ENCODE assay signal across 8 cellular contexts in the genomic region with DNA sequence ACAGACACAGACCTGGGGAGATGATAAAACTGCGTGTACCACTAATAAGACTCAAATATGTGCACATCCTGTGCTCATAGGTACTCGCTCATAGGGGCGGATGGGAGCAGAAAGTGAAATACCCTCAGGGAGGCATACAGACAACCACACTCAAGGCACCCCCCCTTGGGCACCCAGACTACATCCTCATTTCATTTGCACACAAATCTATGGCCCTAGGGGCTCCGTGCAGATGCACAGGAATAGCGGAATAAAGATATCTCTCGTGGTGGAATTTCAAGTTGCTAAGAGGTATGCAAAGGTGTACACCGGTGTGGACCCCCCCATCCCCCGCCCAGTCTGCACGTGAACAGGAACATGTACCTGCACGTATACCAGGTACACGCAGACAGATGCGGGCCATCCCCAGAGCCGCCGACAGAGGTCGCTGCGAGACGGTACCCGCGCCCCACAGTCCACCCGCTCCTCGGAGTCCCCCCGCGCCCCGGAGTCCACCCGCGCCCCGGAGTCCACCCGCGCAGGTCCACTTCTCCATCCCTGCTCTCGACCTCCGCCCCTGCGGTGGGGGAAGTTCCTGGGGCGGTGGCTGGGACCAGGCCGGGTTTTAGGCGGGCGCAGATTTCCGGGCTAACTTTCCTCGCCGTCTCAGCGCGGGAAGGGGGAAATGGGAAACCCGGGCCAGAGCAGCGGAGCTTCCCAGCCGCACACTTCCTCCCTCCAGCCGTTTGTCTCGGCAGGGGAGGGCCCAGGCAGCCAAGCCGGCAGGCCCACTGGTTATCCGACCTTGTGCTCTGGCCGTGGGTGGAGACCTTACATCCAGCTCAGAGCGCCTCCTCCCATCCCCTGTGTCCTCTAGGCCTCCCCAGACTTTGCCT. TPM values are rescaled to one million over a fixed set of nuclear protein-coding genes. Genes with fewer than 3 reads are reported as not detected.
A peak's percentile ranks its signal among the peaks of the same experiment; 100 is the strongest.
DNase-seq lines count a peak whose midpoint lies in the region; ATAC-seq and TF ChIP-seq lines count a peak whose summit lies in the region.

No MANE protein-coding gene starts in this region.

- peak overlapping the region; percentile 67 for H3K4me3 Mint-ChIP-seq in activated naive CD4-positive, alpha-beta T cell treated with anti-CD3 and anti-CD28 coated beads, Interleukin-2, amount 10 ng/mL, durations not matched to agents 7 days and 5 days

- peak overlapping the region in 11 of 12 donors; percentile 32 to 60 (median 54) for H3K4me3 ChIP-seq in heart left ventricle

- intact Hi-C loops in heart left ventricle (cut with DNase I): loop anchor here in 6 of 10 donors (5.0 to 10.0 kb wide), 5 partner anchors 103 to 656 kb away; a partner anchor contains a TSS

- ATAC-seq in GM18907 (IDR thresholded peaks at IDR 0.05; ENCODE audit: unreplicated experiment): peak; percentile 63
- peak; percentile 72 for ATAC-seq in HG03354 (IDR thresholded peaks at IDR 0.05; ENCODE audit: poor library complexity, severe bottlenecking, unreplicated experiment)
- ATAC-seq in SK-N-SH treated with all-trans-retinoic acid at 6 μM for 48 hours: peak; percentile 96
- ATAC-seq in heart left ventricle: peak; percentile 52 to 95 (median 89)
- no peak for ATAC-seq in HG02970 (IDR thresholded peaks at IDR 0.05; ENCODE audit: low FRiP score, unreplicated experiment)

- H3K36me3 ChIP-seq in heart left ventricle: no peaks in the 10 kb centered on the region

- peaks cover 0 to 12% (median 0%) of the 10 kb centered on the region in 9 donors for H3K27me3 ChIP-seq in heart left ventricle

- H3K36me3 Mint-ChIP-seq in activated naive CD4-positive, alpha-beta T cell treated with anti-CD3 and anti-CD28 coated beads, Interleukin-2, amount 10 ng/mL, durations not matched to agents 7 days and 5 days: peaks cover 4% of the 10 kb centered on the region

- H3K27ac Mint-ChIP-seq in activated naive CD4-positive, alpha-beta T cell treated with anti-CD3 and anti-CD28 coated beads, Interleukin-2, amount 10 ng/mL, durations not matched to agents 7 days and 5 days: peak overlapping the region; percentile 77

- 6 to 11% (median 7%) methylated on average over 28 to 50 of the region's 50 CpGs for WGBS in heart left ventricle, 4 donors

- peaks cover 6% of the 10 kb centered on the region for H3K9me3 Mint-ChIP-seq in activated naive CD4-positive, alpha-beta T cell treated with anti-CD3 and anti-CD28 coated beads, Interleukin-2, amount 10 ng/mL, durations not matched to agents 7 days and 5 days

- peaks cover 0 to 15% (median 6%) of the 10 kb centered on the region in 12 donors for H3K4me1 ChIP-seq in heart left ventricle

- DNase-seq in AG08395 (ENCODE audit: low spot score) (peak; percentile 46), heart left ventricle (peak; percentile 64 to 85 (median 71)), retina (peak; percentile 76)
- peak; percentile 82 for DNase-seq in activated naive CD4-positive, alpha-beta T cell treated with anti-CD3 and anti-CD28 coated beads, Interleukin-2, amount 10 ng/mL, durations not matched to agents 7 days and 5 days

- no peak for TF ChIP-seq POLR2A in heart left ventricle (IDR thresholded peaks at IDR 0.05)

- H3K27me3 Mint-ChIP-seq in activated naive CD4-positive, alpha-beta T cell treated with anti-CD3 and anti-CD28 coated beads, Interleukin-2, amount 10 ng/mL, durations not matched to agents 7 days and 5 days: peaks cover 38% of the 10 kb centered on the region

- H3K9me3 ChIP-seq in heart left ventricle: no peaks in the 10 kb centered on the region

- H3K4me1 Mint-ChIP-seq in activated naive CD4-positive, alpha-beta T cell treated with anti-CD3 and anti-CD28 coated beads, Interleukin-2, amount 10 ng/mL, durations not matched to agents 7 days and 5 days: peaks cover 52% of the 10 kb centered on the region

- CTCF ChIA-PET in activated naive CD4-positive, alpha-beta T cell treated with anti-CD3 and anti-CD28 coated beads, Interleukin-2, amount 10 ng/mL, durations not matched to agents 7 days and 5 days (lab: Charles Lee): interaction anchor here (0.7 to 2.9 kb wide), 9 partner anchors 12 to 669 kb away, joined by 3 to 9 read pairs (median 3); no protein-coding TSS in a partner anchor

- H3K27ac ChIP-seq in heart left ventricle: peak overlapping the region in 7 of 12 donors; percentile 14 to 57 (median 28)

- TF ChIP-seq CTCF in heart left ventricle (IDR thresholded peaks at IDR 0.05): peak; percentile 58 to 80 (median 73)

TF ChIP-seq in SK-N-SH treated with all-trans-retinoic acid at 6 μM for 48 hours, 23 proteins besides CTCF, POLR2A, EP300 and RAD21:
- TF ChIP-seq, protein P1, sequence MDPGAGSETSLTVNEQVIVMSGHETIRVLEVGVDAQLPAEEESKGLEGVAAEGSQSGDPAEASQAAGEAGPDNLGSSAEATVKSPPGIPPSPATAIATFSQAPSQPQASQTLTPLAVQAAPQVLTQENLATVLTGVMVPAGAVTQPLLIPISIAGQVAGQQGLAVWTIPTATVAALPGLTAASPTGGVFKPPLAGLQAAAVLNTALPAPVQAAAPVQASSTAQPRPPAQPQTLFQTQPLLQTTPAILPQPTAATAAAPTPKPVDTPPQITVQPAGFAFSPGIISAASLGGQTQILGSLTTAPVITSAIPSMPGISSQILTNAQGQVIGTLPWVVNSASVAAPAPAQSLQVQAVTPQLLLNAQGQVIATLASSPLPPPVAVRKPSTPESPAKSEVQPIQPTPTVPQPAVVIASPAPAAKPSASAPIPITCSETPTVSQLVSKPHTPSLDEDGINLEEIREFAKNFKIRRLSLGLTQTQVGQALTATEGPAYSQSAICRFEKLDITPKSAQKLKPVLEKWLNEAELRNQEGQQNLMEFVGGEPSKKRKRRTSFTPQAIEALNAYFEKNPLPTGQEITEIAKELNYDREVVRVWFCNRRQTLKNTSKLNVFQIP (CRISPR knock-in tag; IDR thresholded peaks at IDR 0.05; ENCODE audit: borderline replicate concordance, low read depth): no peak
- TF ChIP-seq ISL1 (CRISPR knock-in tag; IDR thresholded peaks at IDR 0.05) (no peak), ZFP3 (CRISPR knock-in tag; IDR thresholded peaks at IDR 0.05) (no peak), BACH2 (CRISPR knock-in tag; IDR thresholded peaks at IDR 0.05; ENCODE audit: borderline replicate concordance) (no peak), ZNF70 (CRISPR knock-in tag; IDR thresholded peaks at IDR 0.05) (no peak), CSDC2 (CRISPR knock-in tag; IDR thresholded peaks at IDR 0.05) (no peak), ZNF8 (CRISPR knock-in tag; IDR thresholded peaks at IDR 0.05) (no peak), OSR1 (CRISPR knock-in tag; IDR thresholded peaks at IDR 0.05) (no peak), TOX (CRISPR knock-in tag; IDR thresholded peaks at IDR 0.05; ENCODE audit: borderline replicate concordance) (no peak)
- TF ChIP-seq, protein P2, sequence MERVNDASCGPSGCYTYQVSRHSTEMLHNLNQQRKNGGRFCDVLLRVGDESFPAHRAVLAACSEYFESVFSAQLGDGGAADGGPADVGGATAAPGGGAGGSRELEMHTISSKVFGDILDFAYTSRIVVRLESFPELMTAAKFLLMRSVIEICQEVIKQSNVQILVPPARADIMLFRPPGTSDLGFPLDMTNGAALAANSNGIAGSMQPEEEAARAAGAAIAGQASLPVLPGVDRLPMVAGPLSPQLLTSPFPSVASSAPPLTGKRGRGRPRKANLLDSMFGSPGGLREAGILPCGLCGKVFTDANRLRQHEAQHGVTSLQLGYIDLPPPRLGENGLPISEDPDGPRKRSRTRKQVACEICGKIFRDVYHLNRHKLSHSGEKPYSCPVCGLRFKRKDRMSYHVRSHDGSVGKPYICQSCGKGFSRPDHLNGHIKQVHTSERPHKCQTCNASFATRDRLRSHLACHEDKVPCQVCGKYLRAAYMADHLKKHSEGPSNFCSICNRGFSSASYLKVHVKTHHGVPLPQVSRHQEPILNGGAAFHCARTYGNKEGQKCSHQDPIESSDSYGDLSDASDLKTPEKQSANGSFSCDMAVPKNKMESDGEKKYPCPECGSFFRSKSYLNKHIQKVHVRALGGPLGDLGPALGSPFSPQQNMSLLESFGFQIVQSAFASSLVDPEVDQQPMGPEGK (CRISPR knock-in tag; IDR thresholded peaks at IDR 0.05; ENCODE audit: borderline replicate concordance): no peak
- TF ChIP-seq, protein P3, sequence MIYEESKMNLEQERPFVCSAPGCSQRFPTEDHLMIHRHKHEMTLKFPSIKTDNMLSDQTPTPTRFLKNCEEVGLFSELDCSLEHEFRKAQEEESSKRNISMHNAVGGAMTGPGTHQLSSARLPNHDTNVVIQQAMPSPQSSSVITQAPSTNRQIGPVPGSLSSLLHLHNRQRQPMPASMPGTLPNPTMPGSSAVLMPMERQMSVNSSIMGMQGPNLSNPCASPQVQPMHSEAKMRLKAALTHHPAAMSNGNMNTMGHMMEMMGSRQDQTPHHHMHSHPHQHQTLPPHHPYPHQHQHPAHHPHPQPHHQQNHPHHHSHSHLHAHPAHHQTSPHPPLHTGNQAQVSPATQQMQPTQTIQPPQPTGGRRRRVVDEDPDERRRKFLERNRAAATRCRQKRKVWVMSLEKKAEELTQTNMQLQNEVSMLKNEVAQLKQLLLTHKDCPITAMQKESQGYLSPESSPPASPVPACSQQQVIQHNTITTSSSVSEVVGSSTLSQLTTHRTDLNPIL (CRISPR knock-in tag; IDR thresholded peaks at IDR 0.05; ENCODE audit: low read depth): no peak

RNA-seq across cellular contexts. Expression of a gene that starts 1.0 kb away (rescaled TPM):
- not detected for total RNA-seq in heart left ventricle
- polyA plus RNA-seq in heart left ventricle: not detected
